Comparison of ENCODE assay signal across 8 cellular contexts in the genomic region with DNA sequence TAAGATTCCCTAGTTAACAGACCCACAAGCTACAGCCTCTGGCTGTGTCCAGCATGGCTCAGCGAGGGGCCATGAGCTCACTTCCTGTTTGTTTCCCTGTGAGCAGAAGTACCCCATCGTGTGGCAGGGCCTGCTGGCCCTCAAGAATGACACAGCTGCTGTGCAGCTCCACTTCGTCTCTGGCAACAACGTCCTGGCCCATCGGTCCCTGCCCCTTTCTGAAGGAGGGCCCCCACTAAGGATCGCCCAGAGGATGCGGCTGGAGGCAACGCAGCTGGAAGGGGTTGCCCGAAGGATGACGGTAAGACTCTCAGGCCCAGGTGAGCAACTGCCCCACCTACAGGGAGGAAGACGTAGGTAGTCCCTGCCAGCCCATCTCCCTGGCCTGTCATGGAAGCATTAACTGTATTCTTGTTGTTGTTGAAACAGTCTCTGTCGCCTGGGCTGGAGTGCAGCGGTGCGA. TPM values are rescaled to one million over a fixed set of nuclear protein-coding genes. Genes with fewer than 3 reads are reported as not detected.
DNase-seq lines count a peak whose midpoint lies in the region; ATAC-seq and TF ChIP-seq lines count a peak whose summit lies in the region.

No MANE protein-coding gene starts in this region.

- H3K9ac ChIP-seq in Karpas-422 (ENCODE audit: low read length) = no peak overlapping the region

- no peaks in the 10 kb centered on the region for H3K9me2 ChIP-seq in Karpas-422 (replicated peaks; ENCODE audit: insufficient read depth, low read length)

- peaks cover 10% of the 10 kb centered on the region; the same call in 1 of the 2 replicates for H3K36me3 ChIP-seq in Karpas-422 (ENCODE audit: insufficient read depth, low read length)

- H3K9me3 Mint-ChIP-seq in stimulated activated naive CD8-positive, alpha-beta T cell treated with anti-CD3 and anti-CD28 coated beads, Interleukin-15, Interleukin-2, amounts not matched to agents 100 ng/mL and 50 ng/mL, for 24 hours = no peaks in the 10 kb centered on the region
- no peaks in the 10 kb centered on the region for H3K9me3 Mint-ChIP-seq in activated CD8-positive, alpha-beta T cell treated with anti-CD3 and anti-CD28 coated beads for 36 hours

- H3K36me3 Mint-ChIP-seq in stimulated activated naive CD8-positive, alpha-beta T cell treated with anti-CD3 and anti-CD28 coated beads, Interleukin-15, Interleukin-2, amounts not matched to agents 100 ng/mL and 50 ng/mL, for 24 hours (ENCODE audit: low read depth) = peaks cover 68% of the 10 kb centered on the region
- H3K36me3 Mint-ChIP-seq in activated CD8-positive, alpha-beta T cell treated with anti-CD3 and anti-CD28 coated beads for 36 hours (ENCODE audit: low read depth) = peaks cover 62% of the 10 kb centered on the region

- TF ChIP-seq CTCF in activated CD8-positive, alpha-beta T cell treated with anti-CD3 and anti-CD28 coated beads for 36 hours (IDR thresholded peaks at IDR 0.05) = no peak

- no peak overlapping the region for H2AFZ ChIP-seq in Karpas-422 (ENCODE audit: low read length)

- POLR2A ChIA-PET in activated CD8-positive, alpha-beta T cell treated with anti-CD3 and anti-CD28 coated beads for 36 hours (lab: Charles Lee) = interaction anchor here (1.0 to 3.3 kb wide), 3 partner anchors 11 to 37 kb away, joined by 3 to 14 read pairs (median 3); no protein-coding TSS in a partner anchor

- no peak for ATAC-seq in stimulated activated naive CD8-positive, alpha-beta T cell treated with anti-CD3 and anti-CD28 coated beads, Interleukin-15, Interleukin-2, amounts not matched to agents 100 U/mL and 50 U/mL, for 24 hours
- ATAC-seq in activated CD8-positive, alpha-beta T cell treated with anti-CD3 and anti-CD28 coated beads for 36 hours = no peak
- no peak for ATAC-seq in GM18870 (IDR thresholded peaks at IDR 0.05; ENCODE audit: unreplicated experiment)
- ATAC-seq in HG02642 (IDR thresholded peaks at IDR 0.05; ENCODE audit: poor library complexity, unreplicated experiment) = no peak
- ATAC-seq in HG03565 (IDR thresholded peaks at IDR 0.05; ENCODE audit: unreplicated experiment) = no peak

- peak overlapping the region; percentile 50 for H3K27ac ChIP-seq in layer of hippocampus (ENCODE audit: low read depth, low read length)
- no peak overlapping the region for H3K27ac ChIP-seq in Karpas-422 (ENCODE audit: low read length)

- H3K9me3 ChIP-seq in Karpas-422 (ENCODE audit: low read length) = no peaks in the 10 kb centered on the region

- no peaks in the 10 kb centered on the region for H3K79me2 ChIP-seq in Karpas-422 (ENCODE audit: low read length)

- H3K4me3 ChIP-seq in Karpas-422 (ENCODE audit: low read length) = no peak overlapping the region

- CTCF ChIA-PET in activated CD8-positive, alpha-beta T cell treated with anti-CD3 and anti-CD28 coated beads for 36 hours (lab: Charles Lee) = interaction anchor here (1.1 to 2.3 kb wide), 4 partner anchors 12 to 122 kb away, joined by 3 to 6 read pairs (median 4); a partner anchor contains a TSS

- no peak overlapping the region for H3K4me3 Mint-ChIP-seq in stimulated activated naive CD8-positive, alpha-beta T cell treated with anti-CD3 and anti-CD28 coated beads, Interleukin-15, Interleukin-2, amounts not matched to agents 100 ng/mL and 50 ng/mL, for 24 hours
- no peak overlapping the region for H3K4me3 Mint-ChIP-seq in activated CD8-positive, alpha-beta T cell treated with anti-CD3 and anti-CD28 coated beads for 36 hours

- no peaks in the 10 kb centered on the region for H3K4me1 ChIP-seq in Karpas-422 (ENCODE audit: low read length)

- H3K4me1 Mint-ChIP-seq in stimulated activated naive CD8-positive, alpha-beta T cell treated with anti-CD3 and anti-CD28 coated beads, Interleukin-15, Interleukin-2, amounts not matched to agents 100 ng/mL and 50 ng/mL, for 24 hours (ENCODE audit: low read depth) = peaks cover 10% of the 10 kb centered on the region
- peaks cover 12% of the 10 kb centered on the region for H3K4me1 Mint-ChIP-seq in activated CD8-positive, alpha-beta T cell treated with anti-CD3 and anti-CD28 coated beads for 36 hours (ENCODE audit: low read depth)

- intact Hi-C loops in activated CD8-positive, alpha-beta T cell treated with anti-CD3 and anti-CD28 coated beads for 36 hours (cut with micrococcal nuclease) = no loop called here

- H3K27me3 Mint-ChIP-seq in stimulated activated naive CD8-positive, alpha-beta T cell treated with anti-CD3 and anti-CD28 coated beads, Interleukin-15, Interleukin-2, amounts not matched to agents 100 ng/mL and 50 ng/mL, for 24 hours = no peaks in the 10 kb centered on the region
- H3K27me3 Mint-ChIP-seq in activated CD8-positive, alpha-beta T cell treated with anti-CD3 and anti-CD28 coated beads for 36 hours = no peaks in the 10 kb centered on the region

- H3K27ac Mint-ChIP-seq in stimulated activated naive CD8-positive, alpha-beta T cell treated with anti-CD3 and anti-CD28 coated beads, Interleukin-15, Interleukin-2, amounts not matched to agents 100 ng/mL and 50 ng/mL, for 24 hours = peak overlapping the region; percentile 84
- peak overlapping the region; percentile 80 for H3K27ac Mint-ChIP-seq in activated CD8-positive, alpha-beta T cell treated with anti-CD3 and anti-CD28 coated beads for 36 hours

- H3K27me3 ChIP-seq in layer of hippocampus (ENCODE audit: control insufficient read depth, insufficient read depth, low read length) = no peaks in the 10 kb centered on the region
- no peaks in the 10 kb centered on the region for H3K27me3 ChIP-seq in Karpas-422 (ENCODE audit: low read length)

- DNase-seq in stimulated activated naive CD8-positive, alpha-beta T cell treated with anti-CD3 and anti-CD28 coated beads, Interleukin-15, Interleukin-2, amounts not matched to agents 100 U/mL and 50 U/mL, for 24 hours = no peak
- no peak for DNase-seq in activated CD8-positive, alpha-beta T cell treated with anti-CD3 and anti-CD28 coated beads for 36 hours
- DNase-seq in Karpas-422 = no peak

- no peak overlapping the region for H3K4me2 ChIP-seq in Karpas-422 (ENCODE audit: low read depth, low read length, poor library complexity, severe bottlenecking)

- H4K20me1 ChIP-seq in Karpas-422 (ENCODE audit: insufficient read depth, low read depth, low read length) = no peaks in the 10 kb centered on the region

RNA-seq across cellular contexts. Expression of a gene that starts 38.2 kb away (rescaled TPM):
- 10 to 100 TPM; 44.1 to 45.7 TPM for total RNA-seq in activated CD8-positive, alpha-beta T cell treated with anti-CD3 and anti-CD28 coated beads for 36 hours
- total RNA-seq in Karpas-422 (2014; rRNA removed; shearing (Covaris generic); ENCODE audit: low replicate concordance) = 25.9 and 26.8 TPM in 2 replicates
